ENCODE assay signal across 8 cellular contexts in genomic region chr5:112921031-112921832, GRCh38. TPM values are rescaled to one million over a fixed set of nuclear protein-coding genes. Genes with fewer than 3 reads are reported as not detected.
DNase-seq lines count a peak whose midpoint lies in the region; ATAC-seq and TF ChIP-seq lines count a peak whose summit lies in the region.

No MANE protein-coding gene starts in this region.

- H4K20me1 ChIP-seq in DND-41 (ENCODE audit: insufficient read depth, low read length), result 0 out of 2 replicates have a peak, but pooled peaks cover 5% of the 10 kb centered on the region

- H3K36me3 ChIP-seq in DND-41 (ENCODE audit: insufficient read depth, low read length) (peaks cover 45% of the 10 kb centered on the region), SJCRH30 (peaks cover 17% of the 10 kb centered on the region), upper lobe of left lung (peaks cover 0 to 25% (median 9%) of the 10 kb centered on the region in 4 donors)

- peak overlapping the region; percentile 97 for H3K4me3 Mint-ChIP-seq in activated naive CD8-positive, alpha-beta T cell treated with anti-CD3 and anti-CD28 coated beads for 36 hours

- peak; percentile 65 for DNase-seq in DND-41
- DNase-seq in HuH-7.5 (ENCODE audit: low spot score), result peak; percentile 67
- peak; percentile 73 to 77 for DNase-seq in SJCRH30
- DNase-seq in activated naive CD8-positive, alpha-beta T cell treated with anti-CD3 and anti-CD28 coated beads for 36 hours, result peak; percentile 73
- peak; percentile 25 to 85 (median 73) for DNase-seq in head of caudate nucleus
- peak; percentile 35 for DNase-seq in omental fat pad (ENCODE audit: low spot score)
- peak; percentile 67 to 93 for DNase-seq in upper lobe of left lung

- peak overlapping the region; percentile 95 for H3K4me2 ChIP-seq in DND-41 (ENCODE audit: insufficient read depth, low read length)

- TF ChIP-seq EP300 in upper lobe of left lung (IDR thresholded peaks at IDR 0.05), result no peak

- H3K4me3 ChIP-seq in DND-41 (ENCODE audit: low read depth in 1 of 2, low read length in 2 of 2), result peak overlapping the region; percentile 83 to 95
- H3K4me3 ChIP-seq in SJCRH30, result peak overlapping the region; percentile 96
- H3K4me3 ChIP-seq in upper lobe of left lung, result peak overlapping the region; percentile 55 to 99 (median 80)

- no peaks in the 10 kb centered on the region for H3K27me3 Mint-ChIP-seq in activated naive CD8-positive, alpha-beta T cell treated with anti-CD3 and anti-CD28 coated beads for 36 hours

- peaks cover 30% of the 10 kb centered on the region for H3K36me3 Mint-ChIP-seq in activated naive CD8-positive, alpha-beta T cell treated with anti-CD3 and anti-CD28 coated beads for 36 hours

- TF ChIP-seq CTCF in DND-41 (IDR thresholded peaks at IDR 0.05; ENCODE audit: borderline replicate concordance, extremely low read depth, low read length, poor library complexity, severe bottlenecking), result no peak
- no peak for TF ChIP-seq CTCF in omental fat pad (IDR thresholded peaks at IDR 0.05)
- no peak for TF ChIP-seq CTCF in upper lobe of left lung (IDR thresholded peaks at IDR 0.05)

- H3K4me1 ChIP-seq in DND-41 (ENCODE audit: insufficient read depth, low read length) (peaks cover 62% of the 10 kb centered on the region), SJCRH30 (no peaks in the 10 kb centered on the region; the same call in 1 of the 2 replicates), upper lobe of left lung (peaks cover 39 to 60% (median 44%) of the 10 kb centered on the region in 4 donors)

- H3K9me3 ChIP-seq in DND-41 (ENCODE audit: insufficient read depth, low read length, severe bottlenecking) (no peaks in the 10 kb centered on the region), SJCRH30 (replicated peaks) (no peaks in the 10 kb centered on the region), upper lobe of left lung (no peaks in the 10 kb centered on the region)

- ATAC-seq in DND-41 (ENCODE audit: insufficient read depth, low read depth) (peak; percentile 73), GM21619 (IDR thresholded peaks at IDR 0.05; ENCODE audit: unreplicated experiment) (peak; percentile 34), omental fat pad (ENCODE audit: low FRiP score) (peak; percentile 86), upper lobe of left lung (ENCODE audit: low FRiP score in 2 of 2) (peak; percentile 85 to 88)

- peak overlapping the region; percentile 89 for H3K9ac ChIP-seq in DND-41 (ENCODE audit: low read depth, low read length)

- H3K4me1 Mint-ChIP-seq in activated naive CD8-positive, alpha-beta T cell treated with anti-CD3 and anti-CD28 coated beads for 36 hours, result peaks cover 54% of the 10 kb centered on the region

- H3K9me3 Mint-ChIP-seq in activated naive CD8-positive, alpha-beta T cell treated with anti-CD3 and anti-CD28 coated beads for 36 hours, result no peaks in the 10 kb centered on the region

- H3K79me2 ChIP-seq in DND-41 (ENCODE audit: insufficient read depth, low read length), result peaks cover 42% of the 10 kb centered on the region

- H3K27me3 ChIP-seq in DND-41 (ENCODE audit: insufficient read depth, low read length, poor library complexity) (no peaks in the 10 kb centered on the region), SJCRH30 (no peaks in the 10 kb centered on the region), upper lobe of left lung (no peaks in the 10 kb centered on the region)

- peak in 2 of 4 donors; percentile 31 to 35 for TF ChIP-seq POLR2A in upper lobe of left lung (IDR thresholded peaks at IDR 0.05)

- WGBS in upper lobe of left lung, 2 donors, result 0 to 3% methylated on average over 8 to 34 of the region's 68 CpGs

- H2AFZ ChIP-seq in DND-41 (ENCODE audit: low read depth, low read length), result peak overlapping the region; percentile 92

- H3K27ac ChIP-seq in DND-41 (ENCODE audit: low read length) (peak overlapping the region; percentile 79), SJCRH30 (peak overlapping the region; percentile 86), upper lobe of left lung (peak overlapping the region; percentile 96 to 98 (median 97))

- intact Hi-C loops in head of caudate nucleus (cut with DNase I), result loop anchor here (2.0 to 10.0 kb wide), 4 partner anchors 56 to 366 kb away; partner anchors contain the start of genes DCP2 and SRP19

- peak overlapping the region; percentile 72 for H3K27ac Mint-ChIP-seq in activated naive CD8-positive, alpha-beta T cell treated with anti-CD3 and anti-CD28 coated beads for 36 hours

RNA-seq across cellular contexts. Expression of gene REEP5, which starts 0.8 kb away (rescaled TPM):
- total RNA-seq in SJCRH30 (2014; rRNA removed; shearing (Covaris generic)), result 24.9 and 30.7 TPM in 2 replicates
- total RNA-seq in activated naive CD8-positive, alpha-beta T cell treated with anti-CD3 and anti-CD28 coated beads for 36 hours, result 10 to 100 TPM; 40.0 to 45.3 TPM
- total RNA-seq in omental fat pad (10 to 100 TPM; 74.2 to 90.1 (median 81.9) TPM), upper lobe of left lung (100 to 1,000 TPM in 2 of 6 donors, 10 to 100 TPM in 4; 43.0 to 108 (median 95.3) TPM)

RNA-seq across cellular contexts. Expression of gene DCP2, which starts 55.4 kb away (rescaled TPM):
- total RNA-seq in SJCRH30 (2014; rRNA removed; shearing (Covaris generic)), result 84.7 and 91.3 TPM in 2 replicates
- total RNA-seq in activated naive CD8-positive, alpha-beta T cell treated with anti-CD3 and anti-CD28 coated beads for 36 hours, result 10 to 100 TPM; 78.0 to 78.7 TPM
- total RNA-seq in omental fat pad, result 10 to 100 TPM; 22.2 to 53.4 (median 25.9) TPM
- total RNA-seq in upper lobe of left lung, result 100 to 1,000 TPM in 1 of 6 donors, 10 to 100 TPM in 5; 17.8 to 111 (median 53.2) TPM

Comparison
In these comparisons a context has a peak if more than half of its experiments do, and no peak if none do; other contexts are left out.
1. Peak in every context shown above with its lines: DNase-seq, ATAC-seq, H3K4me3 ChIP-seq and H3K27ac ChIP-seq.
2. ATAC-seq: peak in every context shown above with its lines; median percentile 86 in upper lobe of left lung; 86 in omental fat pad; 73 in DND-41; 34 in GM21619.